14 cellular contexts compared by ENCODE assay signal in the genomic region with DNA sequence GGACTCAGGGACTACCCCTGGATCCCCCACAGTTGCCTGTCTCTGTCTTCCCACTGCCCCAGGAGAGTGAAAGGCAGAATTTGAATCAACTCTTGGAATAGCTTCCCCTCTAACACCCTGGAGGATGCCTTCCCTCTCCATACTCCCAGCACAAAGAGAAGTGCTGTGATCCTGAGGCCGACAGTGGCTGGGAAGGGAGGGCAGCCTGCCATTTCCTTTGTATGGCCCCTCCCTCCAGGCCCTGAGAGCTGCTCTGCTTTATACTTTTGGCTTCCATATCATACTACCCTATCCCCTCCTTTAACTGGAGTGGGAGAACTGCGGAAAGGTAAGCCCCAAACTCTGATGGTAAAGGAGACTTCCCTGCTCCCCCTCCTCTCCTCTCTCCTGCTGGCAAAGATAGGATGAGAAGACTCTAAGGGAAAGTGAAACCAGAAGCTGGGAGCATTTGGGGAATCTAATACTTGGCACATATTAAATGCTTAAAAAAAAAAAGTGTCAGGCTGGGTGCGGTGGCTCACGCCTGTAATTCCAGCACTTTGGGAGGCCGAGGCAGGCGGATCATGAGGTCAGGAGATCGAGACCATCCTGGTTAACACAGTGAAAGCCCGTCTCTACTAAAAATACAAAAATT. TPM values are rescaled to one million over a fixed set of nuclear protein-coding genes. Genes with fewer than 3 reads are reported as not detected.
DNase-seq lines count a peak whose midpoint lies in the region; ATAC-seq and TF ChIP-seq lines count a peak whose summit lies in the region.
"Had no signal": no experiment of that assay in that cellular context is flagged by ENCODE, and none has a peak within 500 bp of the region (broad histone marks: within the 10 kb centered on the region; RNA-seq: fewer than 3 reads in every experiment).

No MANE protein-coding gene starts in this region.

- TF ChIP-seq CTCF in lower lobe of right lung (IDR thresholded peaks at IDR 0.05) (no peak), testis (IDR thresholded peaks at IDR 0.05) (no peak)

- WGBS in testis, 2 donors, result 49 to 57% methylated on average over 8 of the region's 8 CpGs

- no peaks in the 10 kb centered on the region for H3K9me3 ChIP-seq in lower lobe of right lung
- no peaks in the 10 kb centered on the region for H3K9me3 ChIP-seq in testis

- H3K27me3 ChIP-seq in lower lobe of right lung (ENCODE audit: low read depth), result no peaks in the 10 kb centered on the region
- H3K27me3 ChIP-seq in testis, result no peaks in the 10 kb centered on the region

- H3K9me3 Mint-ChIP-seq in dendritic cell treated with granulocyte-macrophage colony-stimulating factor and Interleukin-4, amounts not matched to agents 40 ng/mL and 50 ng/mL, for 4 days, result no peaks in the 10 kb centered on the region
- H3K9me3 Mint-ChIP-seq: type B pancreatic cell had no signal

- H3K4me1 ChIP-seq in lower lobe of right lung (peaks cover 34% of the 10 kb centered on the region), testis (peaks cover 19% of the 10 kb centered on the region)

- TF ChIP-seq POLR2A in testis (IDR thresholded peaks at IDR 0.05), result no peak

- peak overlapping the region; percentile 7 for H3K4me3 ChIP-seq in lower lobe of right lung
- H3K4me3 ChIP-seq in testis, result no peak overlapping the region

- peaks cover 29% of the 10 kb centered on the region for H3K4me1 Mint-ChIP-seq in dendritic cell treated with granulocyte-macrophage colony-stimulating factor and Interleukin-4, amounts not matched to agents 40 ng/mL and 50 ng/mL, for 4 days (ENCODE audit: low read depth)

- no peaks in the 10 kb centered on the region for H3K36me3 ChIP-seq in lower lobe of right lung
- no peaks in the 10 kb centered on the region for H3K36me3 ChIP-seq in testis (ENCODE audit: low read depth, missing control alignments)

- H3K27ac Mint-ChIP-seq in dendritic cell treated with granulocyte-macrophage colony-stimulating factor and Interleukin-4, amounts not matched to agents 40 ng/mL and 50 ng/mL, for 4 days, result peak overlapping the region; percentile 47
- H3K27ac Mint-ChIP-seq: type B pancreatic cell had no signal

- peaks cover 23% of the 10 kb centered on the region for H3K27me3 Mint-ChIP-seq in dendritic cell treated with granulocyte-macrophage colony-stimulating factor and Interleukin-4, amounts not matched to agents 40 ng/mL and 50 ng/mL, for 4 days

- ATAC-seq in lower lobe of right lung (no peak), HG02840 (IDR thresholded peaks at IDR 0.05; ENCODE audit: low FRiP score, unreplicated experiment) (no peak), HG03095 (IDR thresholded peaks at IDR 0.05; ENCODE audit: unreplicated experiment) (no peak)

- H3K27ac ChIP-seq in lower lobe of right lung, result peak overlapping the region; percentile 77
- H3K27ac ChIP-seq in testis, result peak overlapping the region; percentile 55 to 80

- H3K36me3 Mint-ChIP-seq in dendritic cell treated with granulocyte-macrophage colony-stimulating factor and Interleukin-4, amounts not matched to agents 40 ng/mL and 50 ng/mL, for 4 days (ENCODE audit: low read depth), result peaks cover 11% of the 10 kb centered on the region

- H3K4me3 Mint-ChIP-seq in dendritic cell treated with granulocyte-macrophage colony-stimulating factor and Interleukin-4, amounts not matched to agents 40 ng/mL and 50 ng/mL, for 4 days, result no peak overlapping the region

- intact Hi-C loops in dendritic cell treated with granulocyte-macrophage colony-stimulating factor and Interleukin-4, amounts not matched to agents 40 ng/mL and 50 ng/mL, for 4 days (cut with micrococcal nuclease), result no loop called here
- intact Hi-C loops in lower lobe of right lung (cut with DNase I) (no loop called here), testis (cut with DNase I; ENCODE audit: low total_unique reads) (no loop called here)

- peak; percentile 33 for DNase-seq in NCI-H1694 (lab: John Stamatoyannopoulos, UW)
- no peak for DNase-seq in lower lobe of right lung
- DNase-seq in testis, result no peak
- no peak for DNase-seq in epidermal melanocyte (ENCODE audit: insufficient read length, low spot score)
- DNase-seq in NCI-H446 treated with DMSO at 0.1 percent for 48 hours (lab: John Stamatoyannopoulos, UW), result no peak
- DNase-seq: DMS153; KBM-7; NCI-H526 treated with DMSO at 0.1 percent for 48 hours; stimulated activated CD4-positive, alpha-beta T cell treated with anti-CD3 and anti-CD28 coated beads, Interleukin-2, amount 100 ng/mL, for 48 hours; SW 1271 had no signal

RNA-seq across cellular contexts. Expression of gene MED24, which starts 4.1 kb away (rescaled TPM):
- total RNA-seq in lower lobe of right lung, result 59.6 TPM
- total RNA-seq in testis, result 100 to 1,000 TPM; 151 to 172 TPM
- 127 TPM for polyA plus RNA-seq in testis (ENCODE audit: insufficient read depth, low read depth, low replicate concordance)

RNA-seq across cellular contexts. Expression of gene THRA, which starts 4.5 kb away (rescaled TPM):
- total RNA-seq in lower lobe of right lung, result 50.1 TPM
- 10 to 100 TPM; 44.9 to 51.7 TPM for total RNA-seq in testis
- polyA plus RNA-seq in testis (ENCODE audit: insufficient read depth, low read depth, low replicate concordance), result 41.2 TPM

RNA-seq across cellular contexts. Expression of gene NR1D1, which starts 42.1 kb away (rescaled TPM):
- 20.1 TPM for total RNA-seq in lower lobe of right lung
- 10 to 100 TPM; 14.4 to 23.6 TPM for total RNA-seq in testis
- polyA plus RNA-seq in testis (ENCODE audit: insufficient read depth, low read depth, low replicate concordance), result 9.8 TPM

RNA-seq across cellular contexts. Expression of gene CSF3, which starts 43.0 kb away (rescaled TPM):
- 1.9 TPM for total RNA-seq in lower lobe of right lung
- total RNA-seq in testis, result 1 to 10 TPM; 2.4 to 3.6 TPM
- polyA plus RNA-seq in testis (ENCODE audit: insufficient read depth, low read depth, low replicate concordance), result 0.80 TPM
